ENCODE assay signal across 1 cellular context in genomic region chr6:116064626-116065025, GRCh38.
TF ChIP-seq lines count a peak whose summit lies in the region.

No MANE protein-coding gene starts in this region.

TF ChIP-seq in GM23338, 12 proteins besides CTCF, POLR2A, EP300 and RAD21 (continued from another document):
- TF ChIP-seq ETS1 (IDR thresholded peaks at IDR 0.05), result no peak
- TF ChIP-seq EZH2phosphoT487 (IDR thresholded peaks at IDR 0.05; ENCODE audit: unreplicated experiment), result no peak
